1 cellular context compared by ENCODE assay signal in genomic region chr6:159790149-159790946, GRCh38.
TF ChIP-seq lines count a peak whose summit lies in the region.

Gene MRPL18 (plus strand): TSS chr6:159790467. CDS start chr6:159790588, 121 bp downstream.

TF ChIP-seq in HepG2, 621 proteins besides CTCF, POLR2A, EP300 and RAD21 (continued from another document):
- TF ChIP-seq ZUFSP (CRISPR knock-in tag; IDR thresholded peaks at IDR 0.05; ENCODE audit: borderline replicate concordance) (no peak), ELF4 (CRISPR knock-in tag; IDR thresholded peaks at IDR 0.05; ENCODE audit: borderline replicate concordance) (peak; percentile 50; the same call in 1 of the 2 replicates), KDM5B (CRISPR knock-in tag; IDR thresholded peaks at IDR 0.05; ENCODE audit: borderline replicate concordance) (no peak; the same call in none of the 2 replicates), MTF1 (CRISPR knock-in tag; IDR thresholded peaks at IDR 0.05) (no peak), ATF4 (CRISPR knock-in tag; IDR thresholded peaks at IDR 0.05) (no peak), ZNF850 (CRISPR knock-in tag; conservative IDR thresholded peaks at IDR 0.05) (0 out of 2 replicates have a peak, but pooled peaks have one; percentile 26), ZNF569 (CRISPR knock-in tag; IDR thresholded peaks at IDR 0.05; ENCODE audit: borderline replicate concordance) (no peak), ZNF577 (CRISPR knock-in tag; IDR thresholded peaks at IDR 0.05; ENCODE audit: borderline replicate concordance, low read depth) (no peak), ZKSCAN8 (CRISPR knock-in tag; IDR thresholded peaks at IDR 0.05; ENCODE audit: borderline replicate concordance) (no peak), ZNF367 (CRISPR knock-in tag; IDR thresholded peaks at IDR 0.05; ENCODE audit: borderline replicate concordance) (no peak), ZNF75D (CRISPR knock-in tag; IDR thresholded peaks at IDR 0.05; ENCODE audit: borderline replicate concordance) (no peak), ZNF83 (CRISPR knock-in tag; IDR thresholded peaks at IDR 0.05; ENCODE audit: borderline replicate concordance) (no peak), TMF1 (CRISPR knock-in tag; IDR thresholded peaks at IDR 0.05; ENCODE audit: low read depth) (no peak; the same call in 1 of the 2 replicates), NFIC (IDR thresholded peaks at IDR 0.05; ENCODE audit: low read length) (no peak), ZNF121 (CRISPR knock-in tag; IDR thresholded peaks at IDR 0.05) (no peak), ZBTB7A (CRISPR knock-in tag; IDR thresholded peaks at IDR 0.05) (no peak), GATAD2A (CRISPR knock-in tag; IDR thresholded peaks at IDR 0.05) (no peak), HOXA5 (CRISPR knock-in tag; IDR thresholded peaks at IDR 0.05) (peak; percentile 78), KAT8 (CRISPR knock-in tag; IDR thresholded peaks at IDR 0.05) (peak; percentile 71), ZNF709 (CRISPR knock-in tag; IDR thresholded peaks at IDR 0.05) (no peak), MZF1 (CRISPR knock-in tag; IDR thresholded peaks at IDR 0.05; ENCODE audit: borderline replicate concordance) (no peak), ZBTB25 (CRISPR knock-in tag; IDR thresholded peaks at IDR 0.05) (no peak), ZEB1 (IDR thresholded peaks at IDR 0.05; ENCODE audit: insufficient replicate concordance, low read depth) (no peak), ATF2 (CRISPR knock-in tag; IDR thresholded peaks at IDR 0.05) (no peak), ZNF572 (CRISPR knock-in tag; IDR thresholded peaks at IDR 0.05) (no peak), NFE2 (CRISPR knock-in tag; IDR thresholded peaks at IDR 0.05) (no peak), ARHGAP35 (CRISPR knock-in tag; IDR thresholded peaks at IDR 0.05; ENCODE audit: borderline replicate concordance) (no peak; the same call in 1 of the 2 replicates), HOMEZ (CRISPR knock-in tag; IDR thresholded peaks at IDR 0.05; ENCODE audit: low read depth) (no peak), ZBTB21 (CRISPR knock-in tag; IDR thresholded peaks at IDR 0.05) (no peak), SNAPC5 (CRISPR knock-in tag; IDR thresholded peaks at IDR 0.05; ENCODE audit: borderline replicate concordance) (no peak), ZSCAN21 (CRISPR knock-in tag; IDR thresholded peaks at IDR 0.05; ENCODE audit: borderline replicate concordance) (peak; percentile 85), ZNF567 (CRISPR knock-in tag; IDR thresholded peaks at IDR 0.05; ENCODE audit: borderline replicate concordance) (peak; percentile 22; the same call in 1 of the 2 replicates), AKNA (CRISPR knock-in tag; IDR thresholded peaks at IDR 0.05; ENCODE audit: borderline replicate concordance) (no peak)
